In the genomic region with DNA sequence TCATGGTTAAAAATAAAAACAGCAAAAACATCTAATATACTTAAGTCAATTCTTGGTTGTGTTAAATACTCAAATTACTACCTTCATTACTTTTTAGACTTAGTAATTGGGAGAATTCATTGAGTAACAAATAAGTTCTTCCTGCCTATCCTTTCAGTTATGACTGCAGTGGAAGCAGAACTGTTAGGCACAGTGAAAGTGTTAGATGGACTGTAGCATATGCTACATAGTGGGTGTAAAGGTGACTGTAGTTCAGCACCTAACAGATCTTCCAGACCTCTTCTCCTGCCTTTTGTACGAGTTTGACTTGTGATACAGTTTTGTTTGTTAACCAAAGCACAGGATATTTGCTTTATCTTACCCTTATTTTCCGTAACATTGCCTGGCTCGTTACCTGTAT, we compare ENCODE assay signal across 19 cellular contexts.
A peak's percentile ranks its signal among the peaks of the same experiment; 100 is the strongest.
DNase-seq lines count a peak whose midpoint lies in the region; ATAC-seq, FAIRE-seq and TF ChIP-seq lines count a peak whose summit lies in the region.
"Had no signal": no experiment of that assay in that cellular context is flagged by ENCODE, and none has a peak within 500 bp of the region (broad histone marks: within the 10 kb centered on the region; RNA-seq: fewer than 3 reads in every experiment).

No MANE protein-coding gene starts in this region.

- dilution Hi-C loops in endothelial cell of umbilical vein (cut with MboI; ENCODE audit: extremely low pct_ligation_motif_present, low sequenced_read_pairs), result no loop called here

- no peak overlapping the region for H3K4me3 ChIP-seq in SJSA1
- no peak overlapping the region for H3K4me3 ChIP-seq in endothelial cell of umbilical vein (replicated peaks in 1 of 3; ENCODE audit: insufficient read depth in 1 of 3, low read depth in 1 of 3, low read length in 3 of 3)
- H3K4me3 ChIP-seq in Karpas-422 (ENCODE audit: low read length), result no peak overlapping the region
- H3K4me3 ChIP-seq: BLaER1 had no signal

- no peak overlapping the region for H3K4me3 Mint-ChIP-seq in activated naive CD4-positive, alpha-beta T cell treated with anti-CD3 and anti-CD28 coated beads, Interleukin-2, amount 50 U/mL, for 24 hours
- H3K4me3 Mint-ChIP-seq: CD8-positive, alpha-beta memory T cell; H9 had no signal

- peak; percentile 53 for ATAC-seq in HG02678 (IDR thresholded peaks at IDR 0.05; ENCODE audit: unreplicated experiment)

- H2AFZ ChIP-seq in endothelial cell of umbilical vein (ENCODE audit: low read depth, low read length) (no peak overlapping the region), Karpas-422 (ENCODE audit: low read length) (no peak overlapping the region)

- DNase-seq in activated naive CD4-positive, alpha-beta T cell treated with Interleukin-2 at 50 U/mL for 16 hours, result no peak
- DNase-seq in SJSA1 (ENCODE audit: low read depth in 1 of 2, low spot score in 2 of 2) (no peak), endothelial cell of umbilical vein (ENCODE audit: low read depth, low spot score) (no peak), Karpas-422 (no peak)
- DNase-seq in activated effector memory CD4-positive, alpha-beta T cell treated with anti-CD3 and anti-CD28 coated beads, Interleukin-2, amount 50 U/mL, for 16 hours, result no peak
- DNase-seq in effector CD8-positive, alpha-beta T cell (lab: John Stamatoyannopoulos, UW), result no peak
- DNase-seq: 8988T; AML-193; Caco-2; CD8-positive, alpha-beta memory T cell; DND-41; GDM1; GOT3; H9 had no signal

- H3K79me2 ChIP-seq in endothelial cell of umbilical vein (ENCODE audit: control insufficient read depth, insufficient read depth, low read length) (no peaks in the 10 kb centered on the region), Karpas-422 (ENCODE audit: low read length) (no peaks in the 10 kb centered on the region)

- peak overlapping the region; percentile 74 for H3K4me2 ChIP-seq in endothelial cell of umbilical vein (ENCODE audit: insufficient read depth, low read length)
- no peak overlapping the region for H3K4me2 ChIP-seq in Karpas-422 (ENCODE audit: low read depth, low read length, poor library complexity, severe bottlenecking)
- H3K4me2 ChIP-seq: BLaER1 had no signal

- no peaks in the 10 kb centered on the region for H4K20me1 ChIP-seq in endothelial cell of umbilical vein (replicated peaks; ENCODE audit: control insufficient read depth, extremely low read depth, insufficient read depth, low read length)
- H4K20me1 ChIP-seq in Karpas-422 (ENCODE audit: insufficient read depth, low read depth, low read length), result no peaks in the 10 kb centered on the region
- H4K20me1 ChIP-seq: BLaER1 had no signal

- POLR2A ChIA-PET in endothelial cell of umbilical vein (lab: Charles Lee), result no interaction called here

- H3K9me1 ChIP-seq in endothelial cell of umbilical vein (replicated peaks; ENCODE audit: control insufficient read depth, extremely low read depth, insufficient read depth, low read length), result no peaks in the 10 kb centered on the region

- CTCF ChIA-PET in endothelial cell of umbilical vein (lab: Charles Lee), result no interaction called here

- H3K36me3 ChIP-seq in SJSA1 (no peaks in the 10 kb centered on the region), endothelial cell of umbilical vein (ENCODE audit: control insufficient read depth in 2 of 2, extremely low read depth in 1 of 2, insufficient read depth in 2 of 2, low read length in 2 of 2) (no peaks in the 10 kb centered on the region), Karpas-422 (ENCODE audit: insufficient read depth, low read length) (no peaks in the 10 kb centered on the region)
- H3K36me3 ChIP-seq: BLaER1 had no signal

- no TSS peak for BruUV-seq in endothelial cell of umbilical vein (replicated peaks; lab: Mats Ljungman, UMichigan)

- H3K9ac ChIP-seq in endothelial cell of umbilical vein (replicated peaks; ENCODE audit: extremely low read depth, insufficient read depth, low read length), result no peak overlapping the region
- H3K9ac ChIP-seq in Karpas-422 (ENCODE audit: low read length), result no peak overlapping the region
- H3K9ac ChIP-seq: BLaER1 had no signal

- no peaks in the 10 kb centered on the region for H3K9me3 Mint-ChIP-seq in activated naive CD4-positive, alpha-beta T cell treated with anti-CD3 and anti-CD28 coated beads, Interleukin-2, amount 50 U/mL, for 24 hours
- H3K9me3 Mint-ChIP-seq: CD8-positive, alpha-beta memory T cell; H9 had no signal

- H3K36me3 Mint-ChIP-seq in activated naive CD4-positive, alpha-beta T cell treated with anti-CD3 and anti-CD28 coated beads, Interleukin-2, amount 50 U/mL, for 24 hours, result peaks cover 9% of the 10 kb centered on the region

- intact Hi-C loops in endothelial cell of umbilical vein (cut with micrococcal nuclease), result loop anchor here (5.0 kb wide), 2 partner anchors 141 to 976 kb away; a partner anchor contains a TSS

- H3K27ac Mint-ChIP-seq in activated naive CD4-positive, alpha-beta T cell treated with anti-CD3 and anti-CD28 coated beads, Interleukin-2, amount 50 U/mL, for 24 hours, result peak overlapping the region; percentile 24
- H3K27ac Mint-ChIP-seq: CD8-positive, alpha-beta memory T cell; H9 had no signal

- TF ChIP-seq CTCF in endothelial cell of umbilical vein (IDR thresholded peaks at IDR 0.05; ENCODE audit: extremely low read depth in 1 of 2, insufficient read depth in 1 of 2, low read depth in 1 of 2, low read length in 2 of 2), result no peak

- H3K27ac ChIP-seq in SJSA1 (peak overlapping the region; percentile 81), endothelial cell of umbilical vein (ENCODE audit: insufficient read depth, low read depth, low read length) (peak overlapping the region; percentile 57), Karpas-422 (ENCODE audit: low read length) (no peak overlapping the region)
- H3K27ac ChIP-seq: BLaER1 had no signal

- H3K4me1 ChIP-seq in SJSA1 (replicated peaks) (peaks cover 15% of the 10 kb centered on the region), endothelial cell of umbilical vein (ENCODE audit: control insufficient read depth, extremely low read depth, insufficient read depth, low read length) (peaks cover 6% of the 10 kb centered on the region), Karpas-422 (ENCODE audit: low read length) (no peaks in the 10 kb centered on the region)
- H3K4me1 ChIP-seq: BLaER1, Caco-2 had no signal

- no peaks in the 10 kb centered on the region for H3K4me1 Mint-ChIP-seq in activated naive CD4-positive, alpha-beta T cell treated with anti-CD3 and anti-CD28 coated beads, Interleukin-2, amount 50 U/mL, for 24 hours
- H3K4me1 Mint-ChIP-seq: CD8-positive, alpha-beta memory T cell; H9 had no signal

- H3K27me3 ChIP-seq in SJSA1 (replicated peaks), result no peaks in the 10 kb centered on the region
- no peaks in the 10 kb centered on the region for H3K27me3 ChIP-seq in endothelial cell of umbilical vein (ENCODE audit: control insufficient read depth in 2 of 2, insufficient read depth in 2 of 2, low read length in 2 of 2)
- H3K27me3 ChIP-seq in Karpas-422 (ENCODE audit: low read length), result no peaks in the 10 kb centered on the region
- H3K27me3 ChIP-seq: BLaER1 had no signal

- H3K9me2 ChIP-seq in Karpas-422 (replicated peaks; ENCODE audit: insufficient read depth, low read length), result no peaks in the 10 kb centered on the region

- no peak for FAIRE-seq in endothelial cell of umbilical vein (lab: Jason Lieb, UNC)
- FAIRE-seq: GM12892, GM19239 had no signal

- H3K27me3 Mint-ChIP-seq in activated naive CD4-positive, alpha-beta T cell treated with anti-CD3 and anti-CD28 coated beads, Interleukin-2, amount 50 U/mL, for 24 hours, result no peaks in the 10 kb centered on the region
- H3K27me3 Mint-ChIP-seq: CD8-positive, alpha-beta memory T cell had no signal

- no peaks in the 10 kb centered on the region for H3K9me3 ChIP-seq in SJSA1 (replicated peaks)
- no peaks in the 10 kb centered on the region for H3K9me3 ChIP-seq in endothelial cell of umbilical vein (replicated peaks; ENCODE audit: control insufficient read depth, insufficient read depth, low read length)
- H3K9me3 ChIP-seq in Karpas-422 (ENCODE audit: low read length), result no peaks in the 10 kb centered on the region
- H3K9me3 ChIP-seq: BLaER1, Caco-2 had no signal

- TF ChIP-seq POLR2A in endothelial cell of umbilical vein (IDR thresholded peaks at IDR 0.05; ENCODE audit: low read depth, low read length), result no peak

TF ChIP-seq in endothelial cell of umbilical vein, 7 proteins besides CTCF, POLR2A, EP300 and RAD21:
- TF ChIP-seq GATA2 (IDR thresholded peaks at IDR 0.05; ENCODE audit: insufficient read depth, insufficient read length, low read depth, low read length) (no peak), MYC (IDR thresholded peaks at IDR 0.05; ENCODE audit: low read depth, low read length) (no peak), JUN (IDR thresholded peaks at IDR 0.05; ENCODE audit: borderline replicate concordance, insufficient read depth, insufficient read length, low read depth) (no peak), POLR2AphosphoS5 (IDR thresholded peaks at IDR 0.05; ENCODE audit: insufficient read depth, low read depth, low read length) (no peak), EZH2 (IDR thresholded peaks at IDR 0.05; ENCODE audit: borderline replicate concordance, low read depth, low read length, severe bottlenecking) (no peak), FOS (IDR thresholded peaks at IDR 0.05; ENCODE audit: borderline replicate concordance, insufficient read depth, low read length) (no peak)
- TF ChIP-seq, protein P1, sequence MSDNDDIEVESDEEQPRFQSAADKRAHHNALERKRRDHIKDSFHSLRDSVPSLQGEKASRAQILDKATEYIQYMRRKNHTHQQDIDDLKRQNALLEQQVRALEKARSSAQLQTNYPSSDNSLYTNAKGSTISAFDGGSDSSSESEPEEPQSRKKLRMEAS (IDR thresholded peaks at IDR 0.05; ENCODE audit: insufficient read depth, insufficient read length), result no peak
